ENCODE assay signal across 16 cellular contexts in the genomic region with DNA sequence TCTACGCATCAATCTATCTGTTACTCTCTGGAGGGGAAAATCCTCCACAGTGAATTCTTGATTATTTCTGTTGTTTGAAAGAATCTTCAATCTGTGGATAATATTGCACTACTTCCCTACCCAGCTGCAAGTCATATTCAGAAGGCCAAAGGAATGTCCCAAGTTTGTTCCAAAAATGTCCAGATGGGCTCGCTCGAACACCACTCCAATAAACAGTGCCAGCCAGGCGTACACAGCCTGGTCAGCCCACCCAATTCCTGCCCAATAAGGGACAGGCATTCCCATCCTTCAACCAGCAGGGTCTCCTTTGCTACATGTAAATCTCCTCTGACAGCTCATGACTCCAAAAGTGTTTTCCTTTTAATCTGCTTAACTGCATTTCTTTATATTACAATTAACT.
DNase-seq lines count a peak whose midpoint lies in the region; ATAC-seq, FAIRE-seq and TF ChIP-seq lines count a peak whose summit lies in the region.
"Had no signal": no experiment of that assay in that cellular context is flagged by ENCODE, and none has a peak within 500 bp of the region (broad histone marks: within the 10 kb centered on the region; RNA-seq: fewer than 3 reads in every experiment).

No MANE protein-coding gene starts in this region.

- FAIRE-seq in islet of Langerhans (lab: Jason Lieb, UNC) (peak; percentile 56), small intestine (lab: Jason Lieb, UNC) (no peak)
- FAIRE-seq: G401.6 had no signal

- peak; percentile 19 for DNase-seq in DMS 273 (lab: John Stamatoyannopoulos, UW; ENCODE audit: unreplicated experiment)
- no peak for DNase-seq in DMS 273 treated with DMSO at 0.1 percent for 48 hours (lab: John Stamatoyannopoulos, UW)
- peak; percentile 15 to 33 for DNase-seq in cardiac fibroblast (ENCODE audit: low read depth in 2 of 2)
- no peak for DNase-seq in small intestine
- no peak for DNase-seq in NK-92 treated with Interleukin-12 subunit alpha and Interleukin-12 subunit beta, amount 100 ng/mL, for 24 hours (lab: John Stamatoyannopoulos, UW)
- DNase-seq: CD4-positive, alpha-beta memory T cell; DND-41; GOT3; NCI-H1417 treated with DMSO at 0.1 percent for 48 hours; NCI-H1930; NCI-H524 treated with DMSO at 0.1 percent for 48 hours had no signal

- no peaks in the 10 kb centered on the region for H3K36me3 ChIP-seq in small intestine (ENCODE audit: control insufficient read depth in 2 of 2, insufficient read depth in 2 of 2, low read length in 2 of 2)

- H3K9me3 ChIP-seq in small intestine (ENCODE audit: control insufficient read depth, low read depth) = no peaks in the 10 kb centered on the region

- H3K27me3 ChIP-seq in small intestine (ENCODE audit: control insufficient read depth in 2 of 2, insufficient read depth in 2 of 2, low read length in 2 of 2) = no peaks in the 10 kb centered on the region

- no peak for ATAC-seq in GM18909 (IDR thresholded peaks at IDR 0.05; ENCODE audit: poor library complexity, unreplicated experiment)
- ATAC-seq in HG02759 (IDR thresholded peaks at IDR 0.05; ENCODE audit: unreplicated experiment) = no peak

- 74 to 89% (median 89%) methylated on average over 4 of the region's 4 CpGs for WGBS in small intestine, 3 donors

- H3K4me1 ChIP-seq in small intestine (ENCODE audit: control insufficient read depth in 2 of 2, insufficient read depth in 1 of 2, low read depth in 1 of 2, low read length in 1 of 2) = no peaks in the 10 kb centered on the region

- TF ChIP-seq CTCF in cardiac fibroblast (IDR thresholded peaks at IDR 0.05; ENCODE audit: low read depth, low read length) = no peak

- H3K4me3 ChIP-seq in cardiac fibroblast (replicated peaks in 1 of 2; ENCODE audit: low read depth in 2 of 2, low read length in 2 of 2) (no peak overlapping the region), small intestine (ENCODE audit: low read depth in 1 of 2, low read length in 2 of 2) (no peak overlapping the region)

- no peak overlapping the region for H3K27ac ChIP-seq in small intestine (ENCODE audit: low read depth in 1 of 2, low read length in 1 of 2)
- H3K27ac ChIP-seq: 22Rv1 had no signal

Comparison
In these comparisons a context has a peak if more than half of its experiments do, and no peak if none do; other contexts are left out.
1. DNase-seq: peak in DMS 273 (single experiment) and cardiac fibroblast (2 of 2); none in DMS 273 treated with DMSO at 0.1 percent for 48 hours (single experiment), small intestine (single experiment) and NK-92 treated with Interleukin-12 subunit alpha and Interleukin-12 subunit beta, amount 100 ng/mL, for 24 hours (single experiment).